In the genomic region with DNA sequence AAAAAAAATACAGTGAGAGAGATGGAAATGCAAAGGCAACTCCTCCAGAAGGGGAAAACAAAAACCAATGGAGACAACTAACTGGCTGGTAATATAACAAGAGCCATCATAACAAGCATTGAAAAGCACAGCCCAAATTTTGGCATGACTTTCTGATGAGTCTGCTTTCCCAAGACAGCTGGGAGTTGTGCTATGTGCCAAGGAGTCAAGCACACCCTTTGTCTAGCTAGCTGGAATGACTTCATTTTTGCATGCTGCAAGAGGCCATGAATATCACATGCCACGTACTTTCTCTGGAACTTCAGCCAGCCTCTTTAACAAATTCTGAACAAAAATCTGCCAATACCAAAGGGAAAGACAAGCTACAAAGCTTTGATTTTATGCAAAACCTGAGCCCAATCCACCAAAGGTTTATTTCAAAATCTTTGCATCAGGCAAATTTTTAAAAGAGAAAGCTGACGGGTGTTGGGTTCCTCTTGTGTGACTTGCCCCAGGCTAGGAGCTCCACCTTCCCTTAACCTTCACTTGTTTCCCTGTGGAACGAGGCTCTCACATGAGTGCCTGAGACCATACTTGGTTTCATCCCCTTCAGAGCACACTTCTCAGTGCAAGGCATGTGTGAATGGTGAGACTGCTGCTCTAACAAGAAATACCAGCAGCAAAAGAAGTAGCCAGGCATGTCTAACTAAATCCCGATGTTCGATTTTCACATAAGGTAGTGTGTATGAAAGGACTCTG, we compare ENCODE assay signal across 1 cellular context.
TF ChIP-seq lines count a peak whose summit lies in the region.

No MANE protein-coding gene starts in this region.

TF ChIP-seq in HepG2, 621 proteins besides CTCF, POLR2A, EP300 and RAD21:
- TF ChIP-seq CCAR2 (optimal IDR thresholded peaks at IDR 0.05; ENCODE audit: low read depth, low read length): no peak
- no peak for TF ChIP-seq ASH2L (IDR thresholded peaks at IDR 0.05; ENCODE audit: insufficient read length, low read depth, low read length)
- no peak for TF ChIP-seq ZFAT (CRISPR knock-in tag; conservative IDR thresholded peaks at IDR 0.05)
- TF ChIP-seq ZBTB3 (CRISPR knock-in tag; IDR thresholded peaks at IDR 0.05; ENCODE audit: borderline replicate concordance, low read depth): no peak
- no peak for TF ChIP-seq NFE2L2 (IDR thresholded peaks at IDR 0.05; ENCODE audit: low read length)
- no peak for TF ChIP-seq ZNF367 (CRISPR knock-in tag; IDR thresholded peaks at IDR 0.05; ENCODE audit: borderline replicate concordance)
- no peak for TF ChIP-seq MZF1 (CRISPR knock-in tag; IDR thresholded peaks at IDR 0.05; ENCODE audit: borderline replicate concordance)
- no peak for TF ChIP-seq ZNF776 (CRISPR knock-in tag; IDR thresholded peaks at IDR 0.05)
- no peak for TF ChIP-seq NR2F6 (IDR thresholded peaks at IDR 0.05)
- TF ChIP-seq NR2F6 (CRISPR knock-in tag; IDR thresholded peaks at IDR 0.05): no peak
